9 cellular contexts compared by ENCODE assay signal in genomic region chr11:27282141-27282590, GRCh38.
DNase-seq lines count a peak whose midpoint lies in the region; ATAC-seq and TF ChIP-seq lines count a peak whose summit lies in the region.
"Had no signal": no experiment of that assay in that cellular context is flagged by ENCODE, and none has a peak within 500 bp of the region (broad histone marks: within the 10 kb centered on the region; RNA-seq: fewer than 3 reads in every experiment).

No MANE protein-coding gene starts in this region.

- DNase-seq in M059J (ENCODE audit: low read depth): peak; percentile 94
- peak; percentile 97 for DNase-seq in fibroblast of the aortic adventitia (ENCODE audit: low read depth)
- DNase-seq in psoas muscle: peak; percentile 30 to 58
- DNase-seq in lower leg skin (ENCODE audit: low spot score in 2 of 2): no peak
- DNase-seq in WERI-Rb-1: no peak
- no peak for DNase-seq in stimulated activated CD4-positive, alpha-beta T cell treated with anti-CD3 and anti-CD28 coated beads, Interleukin-2, amount 100 ng/mL, for 24 hours
- DNase-seq: activated CD4-positive, alpha-beta memory T cell treated with anti-CD3 and anti-CD28 coated beads for 36 hours had no signal

- H3K27me3 ChIP-seq in psoas muscle (ENCODE audit: insufficient read depth in 3 of 3, low read length in 2 of 3): no peaks in the 10 kb centered on the region
- no peaks in the 10 kb centered on the region for H3K27me3 ChIP-seq in WERI-Rb-1 (ENCODE audit: insufficient read depth, low read depth, severe bottlenecking)

- H3K4me3 ChIP-seq in fibroblast of the aortic adventitia (ENCODE audit: low read depth, low read length): no peak overlapping the region
- no peak overlapping the region for H3K4me3 ChIP-seq in psoas muscle
- no peak overlapping the region for H3K4me3 ChIP-seq in lower leg skin (ENCODE audit: low read depth, poor library complexity, severe bottlenecking)
- no peak overlapping the region for H3K4me3 ChIP-seq in WERI-Rb-1 (ENCODE audit: low read depth, low read length)

- TF ChIP-seq CTCF in fibroblast of the aortic adventitia (IDR thresholded peaks at IDR 0.05; ENCODE audit: insufficient read depth, low read length): no peak
- TF ChIP-seq CTCF in psoas muscle (IDR thresholded peaks at IDR 0.05): no peak
- no peak for TF ChIP-seq CTCF in lower leg skin (IDR thresholded peaks at IDR 0.05)
- no peak for TF ChIP-seq CTCF in WERI-Rb-1 (IDR thresholded peaks at IDR 0.05; ENCODE audit: low read depth, low read length)

- ATAC-seq in GM18499 (IDR thresholded peaks at IDR 0.05; ENCODE audit: insufficient read depth, unreplicated experiment) (peak; percentile 20), psoas muscle (peak; percentile 61 to 96 (median 79)), GM19467 (IDR thresholded peaks at IDR 0.05; ENCODE audit: unreplicated experiment) (no peak)

- H3K9me3 ChIP-seq in psoas muscle: no peaks in the 10 kb centered on the region
- no peaks in the 10 kb centered on the region for H3K9me3 ChIP-seq in WERI-Rb-1 (ENCODE audit: severe bottlenecking)

- TF ChIP-seq POLR2A in lower leg skin (IDR thresholded peaks at IDR 0.05): no peak

- H3K4me1 ChIP-seq in psoas muscle: no peaks in the 10 kb centered on the region

- 21 to 39% (median 23%) methylated on average over 7 of the region's 7 CpGs for WGBS in psoas muscle, 3 donors
- 39 to 46% methylated on average over 7 of the region's 7 CpGs for WGBS in lower leg skin, 2 donors

- intact Hi-C loops in psoas muscle (cut with DNase I) (no loop called here), lower leg skin (cut with DNase I; ENCODE audit: low total_unique reads) (no loop called here)

- H3K27ac ChIP-seq in psoas muscle (peak overlapping the region; percentile 53), WERI-Rb-1 (no peak overlapping the region)

- H3K36me3 ChIP-seq in psoas muscle (ENCODE audit: insufficient read depth in 1 of 2, low read depth in 1 of 2): no peaks in the 10 kb centered on the region
- no peaks in the 10 kb centered on the region for H3K36me3 ChIP-seq in WERI-Rb-1

Comparison
In these comparisons a context has a peak if more than half of its experiments do, and no peak if none do; other contexts are left out.
1. DNase-seq: peak in M059J (single experiment), fibroblast of the aortic adventitia (single experiment) and psoas muscle (2 of 2); none in lower leg skin (0 of 2), WERI-Rb-1 (single experiment) and stimulated activated CD4-positive, alpha-beta T cell treated with anti-CD3 and anti-CD28 coated beads, Interleukin-2, amount 100 ng/mL, for 24 hours (0 of 2).